In the genomic region with DNA sequence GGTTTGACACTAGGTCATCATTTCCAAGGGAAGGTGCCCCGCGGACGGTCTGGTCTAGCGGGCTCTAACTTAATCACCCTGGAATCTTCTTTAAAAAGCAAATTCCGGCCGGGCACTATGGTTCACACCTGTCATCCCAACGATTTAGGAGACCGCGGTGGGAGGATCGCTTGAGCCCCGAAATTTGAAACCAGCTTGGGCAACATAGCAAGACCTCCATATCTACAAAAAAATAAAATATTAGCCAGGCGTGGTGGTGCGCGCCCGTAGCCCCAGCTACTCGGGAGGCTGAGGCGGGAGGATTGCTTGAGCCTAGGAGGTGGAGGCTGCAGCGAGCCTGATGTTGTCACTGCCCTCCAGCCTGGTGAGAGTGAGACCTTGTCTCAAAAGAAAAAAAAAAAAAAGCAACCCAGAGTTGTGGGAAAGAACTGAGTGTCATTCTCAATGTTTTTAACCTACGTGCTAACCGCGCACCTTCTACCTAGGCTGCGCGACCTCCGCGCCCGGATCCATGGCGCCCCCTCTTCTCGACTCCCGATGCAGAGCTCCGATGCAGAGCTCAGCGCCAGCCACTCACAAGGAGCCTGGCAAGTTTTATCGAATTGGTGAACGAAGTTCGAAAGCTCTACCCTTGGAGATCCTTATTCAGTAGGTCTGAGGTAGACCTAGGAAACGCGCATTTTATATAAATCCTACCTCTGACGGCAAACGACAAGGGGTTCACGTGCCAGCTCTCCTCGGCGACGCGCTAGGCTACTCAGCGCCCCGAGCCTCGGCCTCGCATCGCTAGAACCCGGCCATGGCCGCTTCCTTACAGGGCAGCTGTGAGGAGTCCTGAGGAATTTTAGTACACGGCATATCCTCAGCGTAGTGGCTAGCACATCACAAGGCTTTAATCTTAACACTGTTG, we compare ENCODE assay signal across 1 cellular context.
A peak's percentile ranks its signal among the peaks of the same experiment; 100 is the strongest.
TF ChIP-seq lines count a peak whose summit lies in the region.

No MANE protein-coding gene starts in this region.

TF ChIP-seq in HepG2, 621 proteins besides CTCF, POLR2A, EP300 and RAD21 (continued from another document):
- TF ChIP-seq ZHX1 (CRISPR knock-in tag; IDR thresholded peaks at IDR 0.05; ENCODE audit: low read depth) (0 out of 2 replicates have a peak, but pooled peaks have one; percentile 16), NAIF1 (CRISPR knock-in tag; IDR thresholded peaks at IDR 0.05; ENCODE audit: borderline replicate concordance) (no peak), ZNF577 (CRISPR knock-in tag; IDR thresholded peaks at IDR 0.05; ENCODE audit: borderline replicate concordance, low read depth) (0 out of 2 replicates have a peak, but pooled peaks have one; percentile 55), YEATS2 (CRISPR knock-in tag; IDR thresholded peaks at IDR 0.05; ENCODE audit: borderline replicate concordance) (no peak), NR2F2 (IDR thresholded peaks at IDR 0.05; ENCODE audit: borderline replicate concordance, low read depth) (no peak), ETV6 (CRISPR knock-in tag; conservative IDR thresholded peaks at IDR 0.05) (no peak), ZFP37 (CRISPR knock-in tag; IDR thresholded peaks at IDR 0.05; ENCODE audit: borderline replicate concordance) (no peak)
- TF ChIP-seq, protein P1, sequence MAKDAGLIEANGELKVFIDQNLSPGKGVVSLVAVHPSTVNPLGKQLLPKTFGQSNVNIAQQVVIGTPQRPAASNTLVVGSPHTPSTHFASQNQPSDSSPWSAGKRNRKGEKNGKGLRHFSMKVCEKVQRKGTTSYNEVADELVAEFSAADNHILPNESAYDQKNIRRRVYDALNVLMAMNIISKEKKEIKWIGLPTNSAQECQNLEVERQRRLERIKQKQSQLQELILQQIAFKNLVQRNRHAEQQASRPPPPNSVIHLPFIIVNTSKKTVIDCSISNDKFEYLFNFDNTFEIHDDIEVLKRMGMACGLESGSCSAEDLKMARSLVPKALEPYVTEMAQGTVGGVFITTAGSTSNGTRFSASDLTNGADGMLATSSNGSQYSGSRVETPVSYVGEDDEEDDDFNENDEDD (CRISPR knock-in tag; IDR thresholded peaks at IDR 0.05; ENCODE audit: borderline replicate concordance), result 0 out of 2 replicates have a peak, but pooled peaks have one; percentile 32
